In the genomic region with DNA sequence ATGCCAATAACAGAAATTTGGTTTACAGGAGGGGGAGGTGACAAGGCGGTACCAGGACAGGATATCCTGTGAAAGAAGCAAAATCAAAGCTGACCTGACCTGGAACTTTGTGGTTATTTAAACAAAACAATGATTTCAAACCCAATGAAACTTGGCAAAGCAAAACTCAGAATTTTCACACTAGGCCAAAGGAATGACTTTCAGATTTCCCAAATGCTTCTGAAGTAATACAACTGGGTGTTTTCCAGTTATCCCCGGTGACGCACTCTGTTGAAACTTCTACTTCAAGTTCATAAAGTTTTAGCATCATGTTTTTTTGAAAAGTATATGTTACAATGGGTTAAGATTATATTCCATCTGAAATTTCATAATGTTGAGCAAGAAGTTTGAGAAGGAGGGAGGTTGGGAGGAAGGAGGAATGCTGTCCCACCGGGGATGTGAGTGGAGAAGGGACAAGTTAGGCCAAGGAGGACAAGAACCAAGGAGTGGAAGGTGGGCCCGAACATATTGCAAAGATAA, we compare ENCODE assay signal across 9 cellular contexts.
A peak's percentile ranks its signal among the peaks of the same experiment; 100 is the strongest.
DNase-seq lines count a peak whose midpoint lies in the region; ATAC-seq, FAIRE-seq and TF ChIP-seq lines count a peak whose summit lies in the region.
"Had no signal": no experiment of that assay in that cellular context is flagged by ENCODE, and none has a peak within 500 bp of the region (broad histone marks: within the 10 kb centered on the region; RNA-seq: fewer than 3 reads in every experiment).

No MANE protein-coding gene starts in this region.

- H3K9ac ChIP-seq in kidney (ENCODE audit: low read length in 2 of 2) = no peak overlapping the region

- H3K4me3 ChIP-seq in kidney (ENCODE audit: low read length in 2 of 2) (no peak overlapping the region), stomach (no peak overlapping the region)
- H3K4me3 ChIP-seq: GM12878 had no signal

- H3K27me3 Mint-ChIP-seq in brain = no peaks in the 10 kb centered on the region

- no peaks in the 10 kb centered on the region for H3K9me3 Mint-ChIP-seq in brain

- intact Hi-C loops in kidney (cut with DNase I) = no loop called here
- intact Hi-C loops in stomach (cut with DNase I; ENCODE audit: low total_unique reads) = no loop called here

- peak; percentile 8 for FAIRE-seq in kidney (lab: Jason Lieb, UNC)
- FAIRE-seq: GM12878 had no signal

- H3K4me1 Mint-ChIP-seq in brain = peaks cover 88% of the 10 kb centered on the region

- TF ChIP-seq CTCF in brain (conservative IDR thresholded peaks at IDR 0.05) = no peak
- TF ChIP-seq CTCF in kidney (IDR thresholded peaks at IDR 0.05; ENCODE audit: borderline replicate concordance, extremely low read depth, insufficient read depth) = no peak
- TF ChIP-seq CTCF in stomach (IDR thresholded peaks at IDR 0.05) = no peak

- ATAC-seq in HG03025 (IDR thresholded peaks at IDR 0.05; ENCODE audit: low FRiP score, unreplicated experiment) = no peak
- ATAC-seq: esophagus mucosa, GM12878 had no signal

- H3K4me1 ChIP-seq in kidney (ENCODE audit: control insufficient read depth in 1 of 2, insufficient read depth in 1 of 2, low read depth in 1 of 2, low read length in 2 of 2) (peaks cover 12 to 14% of the 10 kb centered on the region in 2 donors), stomach (peaks cover 11 to 90% (median 28%) of the 10 kb centered on the region in 4 donors)

- no peaks in the 10 kb centered on the region for H3K36me3 ChIP-seq in kidney (ENCODE audit: control insufficient read depth in 1 of 2, insufficient read depth in 2 of 2, low read length in 2 of 2)
- H3K36me3 ChIP-seq in stomach = peaks cover 0 to 27% (median 15%) of the 10 kb centered on the region in 4 donors

- TF ChIP-seq POLR2A in stomach (IDR thresholded peaks at IDR 0.05) = no peak

- H3K27me3 ChIP-seq in stomach = no peaks in the 10 kb centered on the region

- H3K27ac Mint-ChIP-seq in brain = peak overlapping the region; percentile 16 to 96 (median 94)

- 43 to 58% (median 55%) methylated on average over 5 of the region's 5 CpGs for WGBS in stomach, 5 donors

- H3K36me3 Mint-ChIP-seq in brain = peaks cover 70% of the 10 kb centered on the region

- peak overlapping the region in 3 of 5 experiments; percentile 9 to 33 (median 18) for H3K4me3 Mint-ChIP-seq in brain

- H3K27ac ChIP-seq in kidney (ENCODE audit: low read depth in 2 of 2, low read length in 2 of 2) (peak overlapping the region; percentile 59 to 74), stomach (peak overlapping the region; percentile 1 to 79 (median 69))

- TF ChIP-seq EP300 in stomach (IDR thresholded peaks at IDR 0.05) = no peak

- peak; percentile 80 for DNase-seq in HCEC 1CT
- DNase-seq in kidney = no peak
- DNase-seq in stomach = no peak
- DNase-seq in GF-D8 (lab: John Stamatoyannopoulos, UW) = no peak
- DNase-seq in cortex of kidney (lab: John Stamatoyannopoulos, UW) = no peak

- H3K9me3 ChIP-seq in kidney (ENCODE audit: control insufficient read depth in 1 of 2, low read length in 2 of 2) (no peaks in the 10 kb centered on the region), stomach (no peaks in the 10 kb centered on the region)
